In genomic region chr15:92377083-92377789, GRCh38 we compare ENCODE assay signal across 13 cellular contexts. TPM values are rescaled to one million over a fixed set of nuclear protein-coding genes. Genes with fewer than 3 reads are reported as not detected.
DNase-seq lines count a peak whose midpoint lies in the region; TF ChIP-seq lines count a peak whose summit lies in the region.
"Had no signal": no experiment of that assay in that cellular context is flagged by ENCODE, and none has a peak within 500 bp of the region (broad histone marks: within the 10 kb centered on the region; RNA-seq: fewer than 3 reads in every experiment).

No MANE protein-coding gene starts in this region.

- TF ChIP-seq CTCF in BE2C (IDR thresholded peaks at IDR 0.05; ENCODE audit: low read depth, low read length) (no peak), chondrocyte (IDR thresholded peaks at IDR 0.05) (peak; percentile 12), testis (IDR thresholded peaks at IDR 0.05) (no peak)

- H3K9me3 ChIP-seq in BE2C, result no peaks in the 10 kb centered on the region
- H3K9me3 ChIP-seq in testis, result no peaks in the 10 kb centered on the region
- no peaks in the 10 kb centered on the region for H3K9me3 ChIP-seq in HAP-1
- H3K9me3 ChIP-seq: SK-N-SH had no signal

- no peaks in the 10 kb centered on the region; the same call in 1 of the 2 replicates for H3K27me3 ChIP-seq in BE2C
- no peaks in the 10 kb centered on the region for H3K27me3 ChIP-seq in testis
- H3K27me3 ChIP-seq in HAP-1 (ENCODE audit: low read depth), result peaks cover 5% of the 10 kb centered on the region; the same call in 1 of the 2 replicates

- H3K4me3 ChIP-seq in BE2C (ENCODE audit: low read depth, low read length) (no peak overlapping the region), testis (no peak overlapping the region), HAP-1 (no peak overlapping the region)

- H3K27ac Mint-ChIP-seq in chondrocyte (ENCODE audit: unreplicated experiment), result no peak overlapping the region

- in situ Hi-C loops in HAP-1 (cut with MboI; ENCODE audit: low sequenced_read_pairs), result no loop called here

- peaks cover 42% of the 10 kb centered on the region for H3K27me3 Mint-ChIP-seq in chondrocyte (ENCODE audit: low read depth)

- no peaks in the 10 kb centered on the region for H3K4me1 ChIP-seq in BE2C
- H3K4me1 ChIP-seq in testis, result no peaks in the 10 kb centered on the region
- H3K4me1 ChIP-seq in HAP-1, result no peaks in the 10 kb centered on the region

- peaks cover 7% of the 10 kb centered on the region for H3K9me3 Mint-ChIP-seq in chondrocyte (ENCODE audit: low read depth)

- WGBS in testis, 2 donors, result 83 to 87% methylated on average over 10 of the region's 10 CpGs

- H3K36me3 Mint-ChIP-seq in chondrocyte (ENCODE audit: low read depth), result no peaks in the 10 kb centered on the region

- TF ChIP-seq POLR2A in testis (IDR thresholded peaks at IDR 0.05), result no peak

- no peak overlapping the region for H3K4me3 Mint-ChIP-seq in chondrocyte (ENCODE audit: unreplicated experiment)

- no peaks in the 10 kb centered on the region for H3K4me1 Mint-ChIP-seq in chondrocyte (ENCODE audit: low read depth)

- no peaks in the 10 kb centered on the region for H3K36me3 ChIP-seq in BE2C
- H3K36me3 ChIP-seq in testis (ENCODE audit: low read depth, missing control alignments), result no peaks in the 10 kb centered on the region
- H3K36me3 ChIP-seq in HAP-1 (replicated peaks), result no peaks in the 10 kb centered on the region

- DNase-seq in BE2C, result peak; percentile 37
- peak; percentile 53 for DNase-seq in NCI-H1694 treated with DMSO at 0.1 percent for 48 hours (lab: John Stamatoyannopoulos, UW)
- no peak for DNase-seq in chondrocyte (ENCODE audit: low spot score)
- peak; percentile 33 for DNase-seq in middle frontal gyrus (ENCODE audit: extremely low spot score, low spot score)
- no peak for DNase-seq in testis
- DNase-seq in NCI-H2029 (lab: John Stamatoyannopoulos, UW), result no peak
- DNase-seq in HAP-1 (ENCODE audit: low spot score in 2 of 2), result no peak
- DNase-seq in dermis blood vessel endothelial cell, result no peak
- DNase-seq: DMS153; effector CD8-positive, alpha-beta T cell; NCI-H2029 treated with DMSO at 0.1 percent for 48 hours; SK-N-SH; stimulated activated CD4-positive, alpha-beta T cell treated with anti-CD3 and anti-CD28 coated beads, Interleukin-12 subunit alpha, Interleukin-12 subunit beta, amount 100 ng/mL, for 4 hours had no signal

- intact Hi-C loops in testis (cut with DNase I; ENCODE audit: low total_unique reads), result no loop called here

- no peak overlapping the region for H3K27ac ChIP-seq in testis

RNA-seq across cellular contexts. Expression of gene ST8SIA2, which starts 16.4 kb away (rescaled TPM):
- polyA plus RNA-seq in BE2C (2012; ENCODE audit: insufficient read depth, insufficient read length, low read depth), result 9.6 TPM
- total RNA-seq in chondrocyte (2.4 to 6.2 TPM (median 4.5 TPM) in 3 replicates), testis (under 1 TPM; 0.12 to 0.31 TPM), dermis blood vessel endothelial cell (under 0.01 TPM in 1 of 2 replicates, not detected in the other)
- polyA plus RNA-seq in testis (ENCODE audit: insufficient read depth, low read depth, low replicate concordance), result 0.24 TPM

Comparison
In these comparisons a context has a peak if more than half of its experiments do, and no peak if none do; other contexts are left out.
1. DNase-seq: peak in BE2C (single experiment), NCI-H1694 treated with DMSO at 0.1 percent for 48 hours (single experiment) and middle frontal gyrus (single experiment); none in chondrocyte (single experiment), testis (single experiment), NCI-H2029 (single experiment), HAP-1 (0 of 2) and dermis blood vessel endothelial cell (single experiment).